7 cellular contexts compared by ENCODE assay signal in genomic region chr17:27630607-27631408, GRCh38. TPM values are rescaled to one million over a fixed set of nuclear protein-coding genes. Genes with fewer than 3 reads are reported as not detected.
DNase-seq lines count a peak whose midpoint lies in the region; ATAC-seq and FAIRE-seq lines count a peak whose summit lies in the region.

Gene LGALS9 (plus strand): TSS chr17:27631188. CDS start chr17:27631266, 78 bp downstream.

- FAIRE-seq in colon (lab: Jason Lieb, UNC) = peak; percentile 45

- ATAC-seq in GM18858 (IDR thresholded peaks at IDR 0.05; ENCODE audit: unreplicated experiment) = peak; percentile 57
- peak; percentile 57 for ATAC-seq in HG02885 (IDR thresholded peaks at IDR 0.05; ENCODE audit: poor library complexity, unreplicated experiment)
- ATAC-seq in GM19467 (IDR thresholded peaks at IDR 0.05; ENCODE audit: unreplicated experiment) = no peak

- DNase-seq in SKM-1 treated with dmso at 0.1 percent for 144 hours (lab: John Stamatoyannopoulos, UW; ENCODE audit: unreplicated experiment) (peak; percentile 79), myocyte (ENCODE audit: low read depth) (peak; percentile 62), HK-2 (ENCODE audit: unreplicated experiment) (no peak)

RNA-seq across cellular contexts. Expression of gene LGALS9, which starts in this region (rescaled TPM):
- total RNA-seq in myocyte = 0.29 and 0.31 TPM in 2 replicates
- 0.38 TPM for polyA plus RNA-seq in myocyte (2012)

Comparison
In these comparisons a context has a peak if more than half of its experiments do, and no peak if none do; other contexts are left out.
1. Peak in DNase-seq in myocyte; RNA of the gene not detected or under 1 TPM.